ENCODE assay signal across 1 cellular context in genomic region chr18:24928479-24928878, GRCh38.
TF ChIP-seq lines count a peak whose summit lies in the region.

No MANE protein-coding gene starts in this region.

TF ChIP-seq in GM12878, 131 proteins besides CTCF, POLR2A, EP300 and RAD21 (continued from another document):
- TF ChIP-seq SKIL (IDR thresholded peaks at IDR 0.05; ENCODE audit: low read depth, poor library complexity, severe bottlenecking) (no peak), SIX5 (IDR thresholded peaks at IDR 0.05; ENCODE audit: low read depth, low read length, severe bottlenecking) (no peak), CBFB (IDR thresholded peaks at IDR 0.05; ENCODE audit: low read depth) (no peak), SMAD1 (IDR thresholded peaks at IDR 0.05; ENCODE audit: low read depth, partially characterized antibody) (no peak), ATF7 (IDR thresholded peaks at IDR 0.05; ENCODE audit: low read depth) (no peak), FOS (IDR thresholded peaks at IDR 0.05; ENCODE audit: borderline replicate concordance, extremely low read depth, insufficient read length) (no peak), SMARCA5 (IDR thresholded peaks at IDR 0.05) (no peak)
